Comparison of ENCODE assay signal across 1 cellular context in the genomic region with DNA sequence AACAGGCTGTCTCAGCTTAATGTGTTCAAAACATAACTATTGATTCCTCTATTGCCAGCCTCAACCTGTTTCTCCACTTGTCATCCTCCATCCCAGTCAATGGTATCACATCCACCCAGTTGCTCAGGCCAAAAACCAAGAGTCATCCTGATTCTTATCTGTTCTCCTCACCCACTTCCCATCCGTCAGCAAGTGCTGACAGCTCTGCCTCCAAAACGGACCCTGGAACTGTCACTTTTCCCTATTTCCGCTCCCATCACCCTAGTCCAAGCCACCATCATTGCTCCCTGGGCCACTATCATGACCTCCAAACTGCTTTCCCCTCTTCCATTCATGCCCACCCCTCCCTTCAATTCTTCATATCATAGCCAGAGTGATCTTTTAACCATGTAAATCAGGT.
TF ChIP-seq lines count a peak whose summit lies in the region.

No MANE protein-coding gene starts in this region.

TF ChIP-seq in K562, 482 proteins besides CTCF, POLR2A, EP300 and RAD21 (continued from another document):
- TF ChIP-seq EP400 (IDR thresholded peaks at IDR 0.05) = no peak
